8 cellular contexts compared by ENCODE assay signal in the genomic region with DNA sequence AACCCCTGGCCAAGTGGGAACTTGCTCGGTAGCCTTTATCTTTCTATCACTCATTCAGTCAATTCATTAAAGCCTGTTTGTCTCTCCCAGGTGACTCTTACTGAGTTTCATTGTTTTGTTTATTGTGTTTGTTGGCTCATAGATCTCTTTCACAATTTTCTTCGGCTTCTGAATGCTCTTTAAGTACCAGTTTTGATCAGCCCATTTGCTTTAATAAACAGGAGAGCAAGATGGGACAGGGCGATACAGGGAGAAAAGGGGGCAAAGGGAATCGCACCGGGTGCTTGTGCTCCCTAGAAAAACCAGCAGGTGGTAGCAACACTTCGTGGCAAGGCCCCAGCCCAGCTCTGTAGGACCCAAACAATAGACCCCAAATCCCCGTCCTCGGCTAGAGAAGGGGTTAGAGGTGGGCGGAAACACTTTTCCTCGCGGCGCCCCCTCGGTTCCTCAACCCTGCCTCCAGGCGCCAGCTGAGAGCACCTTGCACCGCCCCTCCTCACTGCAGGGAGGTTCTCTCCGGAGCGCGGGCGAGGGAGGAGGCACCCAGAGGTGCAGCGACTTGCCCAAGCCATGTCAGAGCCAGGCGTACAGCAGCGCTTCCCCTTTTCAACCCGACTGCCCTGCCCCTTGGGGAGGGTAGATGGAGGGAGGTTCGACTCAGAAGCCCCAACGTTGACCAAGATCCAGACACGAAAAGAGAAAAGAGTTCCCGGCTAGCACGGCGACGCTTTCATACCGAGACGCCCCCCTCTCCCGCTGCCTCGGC. TPM values are rescaled to one million over a fixed set of nuclear protein-coding genes. Genes with fewer than 3 reads are reported as not detected.
DNase-seq lines count a peak whose midpoint lies in the region; ATAC-seq and TF ChIP-seq lines count a peak whose summit lies in the region.

No MANE protein-coding gene starts in this region.

- peak overlapping the region; percentile 91 for H3K27ac Mint-ChIP-seq in CD8-positive, alpha-beta T cell
- peak overlapping the region; percentile 82 for H3K27ac Mint-ChIP-seq in activated T-helper 1 cell treated with anti-CD3 and anti-CD28 coated beads, Interleukin-12 subunit alpha, Interleukin-12 subunit beta, Interleukin-2, Interleukin-4 antibody, amounts not matched to agents 30 ng/mL and 10 ng/mL and 1 ng/mL, durations not matched to agents 14 hours and 24 hours and 36 hours
- H3K27ac Mint-ChIP-seq in nephron progenitor cell, result no peak overlapping the region

- ATAC-seq in CD8-positive, alpha-beta T cell, result peak; percentile 76
- ATAC-seq in GM19395 (IDR thresholded peaks at IDR 0.05; ENCODE audit: unreplicated experiment) (peak; percentile 86), HG03520 (IDR thresholded peaks at IDR 0.05; ENCODE audit: unreplicated experiment) (peak; percentile 82), Panc1 (peak; percentile 89)

- CTCF ChIA-PET in CD8-positive, alpha-beta T cell (lab: Charles Lee), result interaction anchor here (0.6 to 3.1 kb wide), 15 partner anchors 10 to 394 kb away, joined by 3 to 28 read pairs (median 4); no protein-coding TSS in a partner anchor
- CTCF ChIA-PET in Panc1 (lab: Charles Lee), result interaction anchor here (0.6 to 1.0 kb wide), 3 partner anchors 35 to 562 kb away, joined by 3 to 6 read pairs (median 3); no protein-coding TSS in a partner anchor

- H3K9me3 ChIP-seq in CD8-positive, alpha-beta T cell (ENCODE audit: low read length), result no peaks in the 10 kb centered on the region
- no peaks in the 10 kb centered on the region for H3K9me3 ChIP-seq in Panc1 (ENCODE audit: control insufficient read depth, insufficient read depth, low read depth, low read length)
- H3K9me3 ChIP-seq in subcutaneous abdominal adipose tissue (ENCODE audit: control insufficient read depth in 5 of 5, low read length in 5 of 5), result no peaks in the 10 kb centered on the region

- no peaks in the 10 kb centered on the region for H3K27me3 ChIP-seq in CD8-positive, alpha-beta T cell (ENCODE audit: insufficient read depth, low read length)
- H3K27me3 ChIP-seq in Panc1 (ENCODE audit: control insufficient read depth, insufficient read depth, low read length) (peaks cover 26% of the 10 kb centered on the region), subcutaneous abdominal adipose tissue (ENCODE audit: control insufficient read depth in 5 of 5, insufficient read depth in 4 of 5, low read length in 5 of 5) (peaks cover 0 to 6% (median 0%) of the 10 kb centered on the region in 5 donors)

- peak overlapping the region; percentile 79 for H3K4me3 ChIP-seq in CD8-positive, alpha-beta T cell (ENCODE audit: low read depth, low read length)
- H3K4me3 ChIP-seq in Panc1 (ENCODE audit: low read depth in 2 of 2, low read length in 2 of 2) (peak overlapping the region; percentile 56 to 79), fibroblast of the aortic adventitia (ENCODE audit: low read depth, low read length) (peak overlapping the region; percentile 80), subcutaneous abdominal adipose tissue (ENCODE audit: low read depth in 1 of 5, low read length in 5 of 5) (peak overlapping the region; percentile 81 to 92 (median 82))

- peak overlapping the region; percentile 98 for H3K4me3 Mint-ChIP-seq in CD8-positive, alpha-beta T cell
- H3K4me3 Mint-ChIP-seq in activated T-helper 1 cell treated with anti-CD3 and anti-CD28 coated beads, Interleukin-12 subunit alpha, Interleukin-12 subunit beta, Interleukin-2, Interleukin-4 antibody, amounts not matched to agents 30 ng/mL and 10 ng/mL and 1 ng/mL, durations not matched to agents 14 hours and 24 hours and 36 hours, result peak overlapping the region; percentile 96
- peak overlapping the region; percentile 96 for H3K4me3 Mint-ChIP-seq in nephron progenitor cell

- no peaks in the 10 kb centered on the region for H3K36me3 ChIP-seq in CD8-positive, alpha-beta T cell (ENCODE audit: insufficient read depth, low read length)
- H3K36me3 ChIP-seq in Panc1 (ENCODE audit: control insufficient read depth, insufficient read depth, low read length), result no peaks in the 10 kb centered on the region; the same call in none of the 2 replicates
- no peaks in the 10 kb centered on the region for H3K36me3 ChIP-seq in subcutaneous abdominal adipose tissue (ENCODE audit: control insufficient read depth in 5 of 5, insufficient read depth in 5 of 5, low read length in 5 of 5)

- DNase-seq in CD8-positive, alpha-beta T cell, result peak; percentile 36 to 82 (median 62)
- peak; percentile 61 for DNase-seq in Panc1 (ENCODE audit: low read depth, low spot score)
- DNase-seq in activated T-helper 1 cell treated with anti-CD3 and anti-CD28 coated beads, Interleukin-12 subunit alpha, Interleukin-12 subunit beta, Interleukin-2, Interleukin-4 antibody, amounts not matched to agents 30 ng/mL and 10 ng/mL and 1 ng/mL, durations not matched to agents 14 hours and 24 hours and 36 hours (ENCODE audit: low spot score), result peak; percentile 50
- DNase-seq in fibroblast of the aortic adventitia (ENCODE audit: low read depth), result peak; percentile 68
- DNase-seq in nephron progenitor cell, result peak; percentile 72

- BruUV-seq in Panc1 (replicated peaks; lab: Mats Ljungman, UMichigan), result no TSS peak

- no peaks in the 10 kb centered on the region for H3K27me3 Mint-ChIP-seq in CD8-positive, alpha-beta T cell (ENCODE audit: low read depth)
- peaks cover 24% of the 10 kb centered on the region for H3K27me3 Mint-ChIP-seq in activated T-helper 1 cell treated with anti-CD3 and anti-CD28 coated beads, Interleukin-12 subunit alpha, Interleukin-12 subunit beta, Interleukin-2, Interleukin-4 antibody, amounts not matched to agents 30 ng/mL and 10 ng/mL and 1 ng/mL, durations not matched to agents 14 hours and 24 hours and 36 hours (ENCODE audit: insufficient read depth)
- peaks cover 33% of the 10 kb centered on the region for H3K27me3 Mint-ChIP-seq in nephron progenitor cell (ENCODE audit: low read depth, poor library complexity)

- no peaks in the 10 kb centered on the region for H3K9me3 Mint-ChIP-seq in CD8-positive, alpha-beta T cell
- no peaks in the 10 kb centered on the region for H3K9me3 Mint-ChIP-seq in activated T-helper 1 cell treated with anti-CD3 and anti-CD28 coated beads, Interleukin-12 subunit alpha, Interleukin-12 subunit beta, Interleukin-2, Interleukin-4 antibody, amounts not matched to agents 30 ng/mL and 10 ng/mL and 1 ng/mL, durations not matched to agents 14 hours and 24 hours and 36 hours
- H3K9me3 Mint-ChIP-seq in nephron progenitor cell, result no peaks in the 10 kb centered on the region

- H3K36me3 Mint-ChIP-seq in CD8-positive, alpha-beta T cell, result peaks cover 5% of the 10 kb centered on the region
- no peaks in the 10 kb centered on the region for H3K36me3 Mint-ChIP-seq in activated T-helper 1 cell treated with anti-CD3 and anti-CD28 coated beads, Interleukin-12 subunit alpha, Interleukin-12 subunit beta, Interleukin-2, Interleukin-4 antibody, amounts not matched to agents 30 ng/mL and 10 ng/mL and 1 ng/mL, durations not matched to agents 14 hours and 24 hours and 36 hours (ENCODE audit: low read depth)
- no peaks in the 10 kb centered on the region for H3K36me3 Mint-ChIP-seq in nephron progenitor cell (ENCODE audit: low read depth)

- in situ Hi-C loops in Panc1 (cut with HindIII; ENCODE audit: low pct_unique_long_range_greater_than_20kb, low sequenced_read_pairs), result no loop called here

- TF ChIP-seq CTCF in CD8-positive, alpha-beta T cell (IDR thresholded peaks at IDR 0.05), result peak; percentile 77
- peak; percentile 90 for TF ChIP-seq CTCF in Panc1 (IDR thresholded peaks at IDR 0.05)
- TF ChIP-seq CTCF in fibroblast of the aortic adventitia (IDR thresholded peaks at IDR 0.05; ENCODE audit: insufficient read depth, low read length), result peak; percentile 86
- peak; percentile 71 for TF ChIP-seq CTCF in nephron progenitor cell (IDR thresholded peaks at IDR 0.05)

- H3K9ac ChIP-seq in subcutaneous abdominal adipose tissue (ENCODE audit: low read length in 5 of 5), result peak overlapping the region in 4 of 5 donors; percentile 65 to 84 (median 70)

- intact Hi-C loops in CD8-positive, alpha-beta T cell (cut with DNase I, micrococcal nuclease), result loop anchor here (1.0 to 2.0 kb wide), 7 partner anchors 27 to 434 kb away; partner anchors contain the start of gene CASP2 (in 1 of the 2)
- intact Hi-C loops in Panc1 (cut with micrococcal nuclease; ENCODE audit: unreplicated experiment), result loop anchor here (1.0 to 2.0 kb wide), 2 partner anchors 149 to 361 kb away; no protein-coding TSS in a partner anchor
- intact Hi-C loops in activated T-helper 1 cell treated with anti-CD3 and anti-CD28 coated beads, Interleukin-12 subunit alpha, Interleukin-12 subunit beta, Interleukin-2, Interleukin-4 antibody, amounts not matched to agents 30 ng/mL and 10 ng/mL and 1 ng/mL, durations not matched to agents 14 hours and 24 hours and 36 hours (cut with micrococcal nuclease), result loop anchor here (1.0 to 5.0 kb wide), 7 partner anchors 12 to 361 kb away; no protein-coding TSS in a partner anchor

- peaks cover 14% of the 10 kb centered on the region for H3K4me1 Mint-ChIP-seq in CD8-positive, alpha-beta T cell (ENCODE audit: low read depth)
- peaks cover 7% of the 10 kb centered on the region for H3K4me1 Mint-ChIP-seq in activated T-helper 1 cell treated with anti-CD3 and anti-CD28 coated beads, Interleukin-12 subunit alpha, Interleukin-12 subunit beta, Interleukin-2, Interleukin-4 antibody, amounts not matched to agents 30 ng/mL and 10 ng/mL and 1 ng/mL, durations not matched to agents 14 hours and 24 hours and 36 hours (ENCODE audit: low read depth)
- H3K4me1 Mint-ChIP-seq in nephron progenitor cell, result peaks cover 19% of the 10 kb centered on the region

- POLR2A ChIA-PET in CD8-positive, alpha-beta T cell (lab: Charles Lee), result interaction anchor here (0.7 to 3.1 kb wide), 8 partner anchors 13 to 217 kb away, joined by 3 to 18 read pairs (median 3); no protein-coding TSS in a partner anchor
- POLR2A ChIA-PET in Panc1 (lab: Charles Lee), result no interaction called here

- peaks cover 9% of the 10 kb centered on the region for H3K4me1 ChIP-seq in CD8-positive, alpha-beta T cell (ENCODE audit: insufficient read depth, low read length)
- H3K4me1 ChIP-seq in Panc1 (ENCODE audit: control insufficient read depth, insufficient read depth, low read length) (no peaks in the 10 kb centered on the region; the same call in 1 of the 2 replicates), subcutaneous abdominal adipose tissue (ENCODE audit: control insufficient read depth in 5 of 5, insufficient read depth in 5 of 5, low read length in 5 of 5) (peaks cover 3 to 27% (median 24%) of the 10 kb centered on the region in 5 donors)

- peak overlapping the region; percentile 41 for H3K27ac ChIP-seq in CD8-positive, alpha-beta T cell (ENCODE audit: low read depth, low read length)
- H3K27ac ChIP-seq in Panc1 (ENCODE audit: low read length) (no peak overlapping the region), subcutaneous abdominal adipose tissue (ENCODE audit: low read depth, low read length) (peak overlapping the region; percentile 60)

RNA-seq across cellular contexts. Expression of gene EPHB6, which starts 1.0 kb away (rescaled TPM):
- 10 to 100 TPM; 13.8 to 15.3 TPM for total RNA-seq in CD8-positive, alpha-beta T cell
- total RNA-seq in Panc1 (2021; ENCODE audit: unreplicated experiment), result 0.54 TPM
- polyA plus RNA-seq in Panc1 (2012; ENCODE audit: insufficient read length), result 2.9 TPM
- total RNA-seq in activated T-helper 1 cell treated with anti-CD3 and anti-CD28 coated beads, Interleukin-12 subunit alpha, Interleukin-12 subunit beta, Interleukin-2, Interleukin-4 antibody, amounts not matched to agents 30 ng/mL and 10 ng/mL and 1 ng/mL, durations not matched to agents 14 hours and 24 hours and 36 hours, result 5.6 and 6.0 TPM in 2 replicates
- total RNA-seq in fibroblast of the aortic adventitia (ENCODE audit: low replicate concordance), result 11.0 and 15.2 TPM in 2 replicates

RNA-seq across cellular contexts. Expression of gene TRPV6, which starts 31.6 kb away (rescaled TPM):
- total RNA-seq in CD8-positive, alpha-beta T cell, result not detected
- not detected for total RNA-seq in Panc1 (2021; ENCODE audit: unreplicated experiment)
- 0.12 TPM for polyA plus RNA-seq in Panc1 (2012; ENCODE audit: insufficient read length)
- not detected in 2 replicates for total RNA-seq in activated T-helper 1 cell treated with anti-CD3 and anti-CD28 coated beads, Interleukin-12 subunit alpha, Interleukin-12 subunit beta, Interleukin-2, Interleukin-4 antibody, amounts not matched to agents 30 ng/mL and 10 ng/mL and 1 ng/mL, durations not matched to agents 14 hours and 24 hours and 36 hours
- total RNA-seq in fibroblast of the aortic adventitia (ENCODE audit: low replicate concordance), result 0.08 TPM in 1 of 2 replicates, not detected in the other
